Comparison of ENCODE assay signal across 13 cellular contexts in genomic region chr13:52162279-52163101, GRCh38. TPM values are rescaled to one million over a fixed set of nuclear protein-coding genes. Genes with fewer than 3 reads are reported as not detected.
DNase-seq lines count a peak whose midpoint lies in the region; ATAC-seq and TF ChIP-seq lines count a peak whose summit lies in the region.
"Had no signal": no experiment of that assay in that cellular context is flagged by ENCODE, and none has a peak within 500 bp of the region (broad histone marks: within the 10 kb centered on the region; RNA-seq: fewer than 3 reads in every experiment).

No MANE protein-coding gene starts in this region.

- peaks cover 17% of the 10 kb centered on the region; the same call in 1 of the 2 replicates for H3K79me2 ChIP-seq in Loucy (ENCODE audit: insufficient read depth, low read length)

- H3K27me3 Mint-ChIP-seq in effector memory CD8-positive, alpha-beta T cell, result no peaks in the 10 kb centered on the region
- H3K27me3 Mint-ChIP-seq: activated CD4-positive, alpha-beta T cell treated with anti-CD3 and anti-CD28 coated beads for 36 hours; B cell had no signal

- H3K9me2 ChIP-seq in Loucy (replicated peaks; ENCODE audit: low read depth, low read length), result no peaks in the 10 kb centered on the region

- H3K9me3 ChIP-seq in Loucy (ENCODE audit: insufficient read depth, low read depth, low read length) (no peaks in the 10 kb centered on the region), colonic mucosa (no peaks in the 10 kb centered on the region), mucosa of descending colon (no peaks in the 10 kb centered on the region)

- H3K4me3 ChIP-seq in Loucy (ENCODE audit: low read length, poor library complexity, severe bottlenecking) (peak overlapping the region; percentile 9), colonic mucosa (no peak overlapping the region), mucosa of descending colon (no peak overlapping the region)

- H3K27ac ChIP-seq in colonic mucosa, result peak overlapping the region; percentile 86

- H3K4me2 ChIP-seq in Loucy (ENCODE audit: low read depth, low read length, poor library complexity, severe bottlenecking), result peak overlapping the region; percentile 56

- H3F3A ChIP-seq in Loucy (ENCODE audit: low read depth), result no peaks in the 10 kb centered on the region; the same call in 1 of the 2 replicates

- no peak overlapping the region for H3K4me3 Mint-ChIP-seq in effector memory CD8-positive, alpha-beta T cell
- H3K4me3 Mint-ChIP-seq: activated CD4-positive, alpha-beta T cell treated with anti-CD3 and anti-CD28 coated beads for 36 hours; activated naive CD8-positive, alpha-beta T cell treated with anti-CD3 and anti-CD28 coated beads for 36 hours; B cell had no signal

- peaks cover 8% of the 10 kb centered on the region for H3K36me3 Mint-ChIP-seq in effector memory CD8-positive, alpha-beta T cell (ENCODE audit: insufficient read depth)

- no peaks in the 10 kb centered on the region for H3K27me3 ChIP-seq in Loucy (ENCODE audit: insufficient read depth, low read length, poor library complexity, severe bottlenecking)
- H3K27me3 ChIP-seq in colonic mucosa, result no peaks in the 10 kb centered on the region

- H2AFZ ChIP-seq in Loucy (ENCODE audit: low read length), result no peak overlapping the region

- intact Hi-C loops in colonic mucosa (cut with DNase I) (no loop called here), mucosa of descending colon (cut with DNase I, micrococcal nuclease) (no loop called here)

- H3K36me3 ChIP-seq in Loucy (ENCODE audit: insufficient read depth, low read length) (peaks cover 11% of the 10 kb centered on the region; the same call in 1 of the 2 replicates), colonic mucosa (no peaks in the 10 kb centered on the region), mucosa of descending colon (ENCODE audit: low read depth) (no peaks in the 10 kb centered on the region)

- peaks cover 13 to 19% of the 10 kb centered on the region in 2 donors for H3K4me1 Mint-ChIP-seq in effector memory CD8-positive, alpha-beta T cell (ENCODE audit: low read depth in 2 of 2)

- ATAC-seq in mucosa of descending colon, result peak; percentile 40
- ATAC-seq in GM19328 (IDR thresholded peaks at IDR 0.05; ENCODE audit: unreplicated experiment), result no peak
- no peak for ATAC-seq in HG03432 (IDR thresholded peaks at IDR 0.05; ENCODE audit: unreplicated experiment)
- no peak for ATAC-seq in effector memory CD8-positive, alpha-beta T cell (replicated peaks)
- ATAC-seq: activated CD4-positive, alpha-beta T cell treated with anti-CD3 and anti-CD28 coated beads for 36 hours had no signal

- in situ Hi-C loops in ACHN (cut with HindIII; ENCODE audit: low pct_ligation_motif_present, low pct_unique_long_range_greater_than_20kb, low sequenced_read_pairs), result no loop called here

- peak; percentile 26 for DNase-seq in ACHN
- DNase-seq in colonic mucosa, result no peak
- no peak for DNase-seq in mucosa of descending colon
- no peak for DNase-seq in NCI-H2029 treated with DMSO at 0.1 percent for 48 hours (lab: John Stamatoyannopoulos, UW)
- no peak for DNase-seq in effector memory CD8-positive, alpha-beta T cell
- DNase-seq: activated CD4-positive, alpha-beta T cell treated with anti-CD3 and anti-CD28 coated beads for 36 hours; activated naive CD8-positive, alpha-beta T cell treated with anti-CD3 and anti-CD28 coated beads for 36 hours; NCI-H1092 treated with DMSO at 0.1 percent for 48 hours; occipital lobe had no signal

- H3K27ac Mint-ChIP-seq in effector memory CD8-positive, alpha-beta T cell, result peak overlapping the region in 1 of 2 donors; percentile 71
- H3K27ac Mint-ChIP-seq: activated CD4-positive, alpha-beta T cell treated with anti-CD3 and anti-CD28 coated beads for 36 hours; activated naive CD8-positive, alpha-beta T cell treated with anti-CD3 and anti-CD28 coated beads for 36 hours; B cell had no signal

- no peaks in the 10 kb centered on the region for H4K20me1 ChIP-seq in Loucy (ENCODE audit: insufficient read depth, low read length, poor library complexity, severe bottlenecking)

- H3K9me3 Mint-ChIP-seq in effector memory CD8-positive, alpha-beta T cell, result no peaks in the 10 kb centered on the region
- H3K9me3 Mint-ChIP-seq: activated naive CD8-positive, alpha-beta T cell treated with anti-CD3 and anti-CD28 coated beads for 36 hours had no signal

- H3K9ac ChIP-seq in Loucy (ENCODE audit: low read depth, low read length, poor library complexity, severe bottlenecking) (peak overlapping the region; percentile 36), colonic mucosa (ENCODE audit: low read depth in 2 of 2, low read length in 2 of 2) (peak overlapping the region in 1 of 2 donors; percentile 62)

- peaks cover 47% of the 10 kb centered on the region for H3K4me1 ChIP-seq in Loucy (ENCODE audit: insufficient read depth, low read length, poor library complexity, severe bottlenecking)
- H3K4me1 ChIP-seq in colonic mucosa, result peaks cover 18% of the 10 kb centered on the region
- H3K4me1 ChIP-seq in mucosa of descending colon (ENCODE audit: low read depth), result peaks cover 25% of the 10 kb centered on the region

- TF ChIP-seq CTCF in Loucy (conservative IDR thresholded peaks at IDR 0.05; ENCODE audit: low read length), result no peak
- no peak for TF ChIP-seq CTCF in colonic mucosa (IDR thresholded peaks at IDR 0.05)
- no peak for TF ChIP-seq CTCF in mucosa of descending colon (IDR thresholded peaks at IDR 0.05)

RNA-seq across cellular contexts. Expression of gene NEK3, which starts 3.1 kb away (rescaled TPM):
- total RNA-seq in colonic mucosa (10 to 100 TPM; 27.8 to 35.8 TPM), mucosa of descending colon (10 to 100 TPM; 20.5 to 44.0 (median 35.9) TPM)

RNA-seq across cellular contexts. Expression of gene NEK5, which starts 33.6 kb away (rescaled TPM):
- total RNA-seq in colonic mucosa (under 1 TPM; 0.24 to 0.25 TPM), mucosa of descending colon (under 1 TPM; 0.14 to 0.32 (median 0.29) TPM)
- total RNA-seq: B cell had no signal
